11 cellular contexts compared by ENCODE assay signal in genomic region chr18:58867281-58867961, GRCh38. TPM values are rescaled to one million over a fixed set of nuclear protein-coding genes. Genes with fewer than 3 reads are reported as not detected.
DNase-seq lines count a peak whose midpoint lies in the region; ATAC-seq and TF ChIP-seq lines count a peak whose summit lies in the region.
"Had no signal": no experiment of that assay in that cellular context is flagged by ENCODE, and none has a peak within 500 bp of the region (broad histone marks: within the 10 kb centered on the region; RNA-seq: fewer than 3 reads in every experiment).

No MANE protein-coding gene starts in this region.

- H3K27me3 ChIP-seq in heart right ventricle (no peaks in the 10 kb centered on the region), endodermal cell (ENCODE audit: control insufficient read depth, insufficient read depth, low read length, poor library complexity, severe bottlenecking) (no peaks in the 10 kb centered on the region), neural cell (ENCODE audit: insufficient read depth, low read depth, low read length) (no peaks in the 10 kb centered on the region)

- ATAC-seq in heart right ventricle, result peak in 1 of 8 donors; percentile 16
- ATAC-seq in left ventricle myocardium superior, result no peak
- ATAC-seq in GM21515 (IDR thresholded peaks at IDR 0.05; ENCODE audit: unreplicated experiment), result no peak

- H3K4me3 ChIP-seq in heart right ventricle (peak overlapping the region in 6 of 10 donors; percentile 7 to 60 (median 44)), endodermal cell (ENCODE audit: low read length) (peak overlapping the region; percentile 89), neural cell (ENCODE audit: low read length) (peak overlapping the region; percentile 65)

- 47 to 53% methylated on average over 10 of the region's 10 CpGs for WGBS in heart right ventricle, 2 donors
- WGBS in endodermal cell (ENCODE audit: insufficient coverage in 1 of 2, insufficient read length in 1 of 2), 2 experiments, result 27 to 38% methylated on average over 7 to 10 of the region's 10 CpGs

- peaks cover 11% of the 10 kb centered on the region for H3F3A ChIP-seq in neural cell (ENCODE audit: insufficient read depth, low read length, poor library complexity, severe bottlenecking)

- H3K4me1 Mint-ChIP-seq in endodermal cell, result peaks cover 70% of the 10 kb centered on the region
- H3K4me1 Mint-ChIP-seq in activated T-cell treated with anti-CD3 and anti-CD28 coated beads, Interleukin-2, amount 50 U/mL, for 24 hours (ENCODE audit: low read depth), result peaks cover 5% of the 10 kb centered on the region

- H3K36me3 ChIP-seq in heart right ventricle, result peaks cover 0 to 57% (median 10%) of the 10 kb centered on the region in 9 donors
- peaks cover 75% of the 10 kb centered on the region for H3K36me3 ChIP-seq in endodermal cell (ENCODE audit: control insufficient read depth, insufficient read depth, low read length)
- H3K36me3 ChIP-seq in neural cell (ENCODE audit: insufficient read depth, low read length), result peaks cover 21% of the 10 kb centered on the region

- H3K4me1 ChIP-seq in heart right ventricle (peaks cover 21 to 89% (median 52%) of the 10 kb centered on the region in 9 donors), endodermal cell (ENCODE audit: control insufficient read depth, insufficient read depth, low read length) (peaks cover 3% of the 10 kb centered on the region)

- intact Hi-C loops in heart right ventricle (cut with DNase I) (loop anchor here in 2 of 10 donors (5.0 to 10.0 kb wide), 3 partner anchors 83 to 190 kb away; no protein-coding TSS in a partner anchor), left ventricle myocardium superior (cut with micrococcal nuclease) (loop anchor here (10.0 kb wide), 1 partner anchor 127 kb away; no protein-coding TSS in a partner anchor)

- H3K9me2 ChIP-seq in neural cell (ENCODE audit: insufficient read depth, low read length), result no peaks in the 10 kb centered on the region

- peak overlapping the region in 9 of 10 donors; percentile 17 to 100 (median 98) for H3K27ac ChIP-seq in heart right ventricle
- H3K27ac ChIP-seq in endodermal cell (ENCODE audit: low read depth, low read length), result no peak overlapping the region
- H3K27ac ChIP-seq in neural cell (ENCODE audit: low read length), result peak overlapping the region; percentile 97

- no peak for TF ChIP-seq EP300 in neural cell (conservative IDR thresholded peaks at IDR 0.05; ENCODE audit: poor library complexity, severe bottlenecking)

- no peak for TF ChIP-seq RAD21 in neural cell (conservative IDR thresholded peaks at IDR 0.05)

- no peaks in the 10 kb centered on the region for H4K20me1 ChIP-seq in neural cell (ENCODE audit: insufficient read depth)

- peak overlapping the region; percentile 96 for H3K27ac Mint-ChIP-seq in endodermal cell
- no peak overlapping the region for H3K27ac Mint-ChIP-seq in activated T-cell treated with anti-CD3 and anti-CD28 coated beads, Interleukin-2, amount 50 U/mL, for 24 hours

- peaks cover 86% of the 10 kb centered on the region for H3K79me2 ChIP-seq in neural cell (replicated peaks; ENCODE audit: insufficient read depth, low read length)

- H3K9ac ChIP-seq in endodermal cell (ENCODE audit: extremely low read depth, low read length, poor library complexity, severe bottlenecking) (peak overlapping the region; percentile 90), neural cell (ENCODE audit: low read length) (peak overlapping the region; percentile 85)

- peaks cover 60% of the 10 kb centered on the region for H3K36me3 Mint-ChIP-seq in endodermal cell (ENCODE audit: low read depth)
- H3K36me3 Mint-ChIP-seq in activated T-cell treated with anti-CD3 and anti-CD28 coated beads, Interleukin-2, amount 50 U/mL, for 24 hours (ENCODE audit: low read depth), result peaks cover 2% of the 10 kb centered on the region

- H3K4me3 Mint-ChIP-seq in endodermal cell, result peak overlapping the region; percentile 78
- H3K4me3 Mint-ChIP-seq in activated T-cell treated with anti-CD3 and anti-CD28 coated beads, Interleukin-2, amount 50 U/mL, for 24 hours, result no peak overlapping the region

- peak overlapping the region; percentile 96 for H3K4me2 ChIP-seq in neural cell (ENCODE audit: low read length)

- TF ChIP-seq CTCF in heart right ventricle (IDR thresholded peaks at IDR 0.05) (no peak), endodermal cell (conservative IDR thresholded peaks at IDR 0.05) (no peak), neural cell (IDR thresholded peaks at IDR 0.05; ENCODE audit: poor library complexity, severe bottlenecking) (no peak)

- H2AFZ ChIP-seq in neural cell (ENCODE audit: low read depth, low read length), result no peak overlapping the region

- DNase-seq in heart right ventricle (no peak), left ventricle myocardium superior (no peak), endodermal cell (peak; percentile 95), SK-N-DZ (ENCODE audit: low spot score) (no peak)
- DNase-seq in activated T-cell treated with anti-CD3 and anti-CD28 coated beads, Interleukin-2, amount 50 U/mL, for 24 hours, result no peak
- DNase-seq in activated effector memory CD4-positive, alpha-beta T cell treated with Interleukin-2 at 50 U/mL for 16 hours, result no peak
- DNase-seq: ACHN; effector memory CD4-positive, alpha-beta T cell; NCI-H187 had no signal

- no peaks in the 10 kb centered on the region for H3K27me3 Mint-ChIP-seq in endodermal cell (ENCODE audit: insufficient read depth)
- H3K27me3 Mint-ChIP-seq in activated T-cell treated with anti-CD3 and anti-CD28 coated beads, Interleukin-2, amount 50 U/mL, for 24 hours, result peaks cover 67% of the 10 kb centered on the region

- peaks cover 8% of the 10 kb centered on the region for H3K9me3 Mint-ChIP-seq in endodermal cell
- no peaks in the 10 kb centered on the region for H3K9me3 Mint-ChIP-seq in activated T-cell treated with anti-CD3 and anti-CD28 coated beads, Interleukin-2, amount 50 U/mL, for 24 hours

- H3K9me3 ChIP-seq in heart right ventricle (no peaks in the 10 kb centered on the region), endodermal cell (ENCODE audit: control insufficient read depth, low read length) (peaks cover 12% of the 10 kb centered on the region), neural cell (ENCODE audit: low read length) (peaks cover 5% of the 10 kb centered on the region)

TF ChIP-seq in neural cell, 6 proteins besides CTCF, POLR2A, EP300 and RAD21:
- TF ChIP-seq, protein P1, sequence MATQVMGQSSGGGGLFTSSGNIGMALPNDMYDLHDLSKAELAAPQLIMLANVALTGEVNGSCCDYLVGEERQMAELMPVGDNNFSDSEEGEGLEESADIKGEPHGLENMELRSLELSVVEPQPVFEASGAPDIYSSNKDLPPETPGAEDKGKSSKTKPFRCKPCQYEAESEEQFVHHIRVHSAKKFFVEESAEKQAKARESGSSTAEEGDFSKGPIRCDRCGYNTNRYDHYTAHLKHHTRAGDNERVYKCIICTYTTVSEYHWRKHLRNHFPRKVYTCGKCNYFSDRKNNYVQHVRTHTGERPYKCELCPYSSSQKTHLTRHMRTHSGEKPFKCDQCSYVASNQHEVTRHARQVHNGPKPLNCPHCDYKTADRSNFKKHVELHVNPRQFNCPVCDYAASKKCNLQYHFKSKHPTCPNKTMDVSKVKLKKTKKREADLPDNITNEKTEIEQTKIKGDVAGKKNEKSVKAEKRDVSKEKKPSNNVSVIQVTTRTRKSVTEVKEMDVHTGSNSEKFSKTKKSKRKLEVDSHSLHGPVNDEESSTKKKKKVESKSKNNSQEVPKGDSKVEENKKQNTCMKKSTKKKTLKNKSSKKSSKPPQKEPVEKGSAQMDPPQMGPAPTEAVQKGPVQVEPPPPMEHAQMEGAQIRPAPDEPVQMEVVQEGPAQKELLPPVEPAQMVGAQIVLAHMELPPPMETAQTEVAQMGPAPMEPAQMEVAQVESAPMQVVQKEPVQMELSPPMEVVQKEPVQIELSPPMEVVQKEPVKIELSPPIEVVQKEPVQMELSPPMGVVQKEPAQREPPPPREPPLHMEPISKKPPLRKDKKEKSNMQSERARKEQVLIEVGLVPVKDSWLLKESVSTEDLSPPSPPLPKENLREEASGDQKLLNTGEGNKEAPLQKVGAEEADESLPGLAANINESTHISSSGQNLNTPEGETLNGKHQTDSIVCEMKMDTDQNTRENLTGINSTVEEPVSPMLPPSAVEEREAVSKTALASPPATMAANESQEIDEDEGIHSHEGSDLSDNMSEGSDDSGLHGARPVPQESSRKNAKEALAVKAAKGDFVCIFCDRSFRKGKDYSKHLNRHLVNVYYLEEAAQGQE (IDR thresholded peaks at IDR 0.05; ENCODE audit: borderline replicate concordance), result no peak
- peak; percentile 6 for TF ChIP-seq POLR2AphosphoS5 (IDR thresholded peaks at IDR 0.05)
- TF ChIP-seq MXI1 (conservative IDR thresholded peaks at IDR 0.05; ENCODE audit: poor library complexity, severe bottlenecking), result peak; percentile 21

RNA-seq across cellular contexts. Expression of gene ZNF532, which starts 2.7 kb away (rescaled TPM):
- total RNA-seq in heart right ventricle, result 10 to 100 TPM; 53.4 to 71.4 (median 66.8) TPM
- polyA plus RNA-seq in heart right ventricle, result 10 to 100 TPM; 13.8 to 26.0 TPM
- 64.2 TPM for total RNA-seq in left ventricle myocardium superior
- total RNA-seq in endodermal cell, result 100 to 1,000 TPM; 138 to 207 TPM
- polyA plus RNA-seq in endodermal cell (2013, experiment 1 of 2), result 164 TPM
- 157 TPM for polyA plus RNA-seq in endodermal cell (2013, experiment 2 of 2)
- 119 and 132 TPM in 2 replicates for polyA plus RNA-seq in neural cell
- polyA minus RNA-seq in neural cell, result 405 and 429 TPM in 2 replicates
- 42.6 and 65.6 TPM in 2 replicates for polyA plus RNA-seq in SK-N-DZ (2014; cell fraction: cytosol; rRNA removed)
- polyA plus RNA-seq in SK-N-DZ (2014; cell fraction: nucleus; rRNA removed), result 43.0 and 70.1 TPM in 2 replicates
